In genomic region chr12:71665109-71665476, GRCh38 we compare ENCODE assay signal across 8 cellular contexts. TPM values are rescaled to one million over a fixed set of nuclear protein-coding genes. Genes with fewer than 3 reads are reported as not detected.
DNase-seq lines count a peak whose midpoint lies in the region; ATAC-seq, FAIRE-seq and TF ChIP-seq lines count a peak whose summit lies in the region.

No MANE protein-coding gene starts in this region.

- H3K4me3 ChIP-seq in A549 (peak overlapping the region; percentile 69), HCT116 (replicated peaks in 1 of 2; ENCODE audit: low read depth in 1 of 2, low read length in 2 of 2) (peak overlapping the region; percentile 81 to 97), astrocyte of the spinal cord (ENCODE audit: low read depth, low read length) (peak overlapping the region; percentile 68), mononuclear cell (ENCODE audit: low read length) (peak overlapping the region; percentile 77)

- no peak for TF ChIP-seq EP300 in A549 (IDR thresholded peaks at IDR 0.05)

- TF ChIP-seq CTCF in A549 (IDR thresholded peaks at IDR 0.05) (no peak), HCT116 (IDR thresholded peaks at IDR 0.05 in 2 of 3, conservative IDR thresholded peaks at IDR 0.05 in 1 of 3; ENCODE audit: borderline replicate concordance in 1 of 3, insufficient read depth in 1 of 3, low read depth in 2 of 3, low read length in 2 of 3) (no peak), astrocyte of the spinal cord (IDR thresholded peaks at IDR 0.05; ENCODE audit: low read depth, low read length) (no peak), GM20000 (IDR thresholded peaks at IDR 0.05; ENCODE audit: extremely low read depth, missing control alignments) (no peak)

- peaks cover 0 to 2% of the 10 kb centered on the region in 2 experiments; a peak in 2 of 4 replicates for H3K36me3 ChIP-seq in HCT116 (ENCODE audit: control insufficient read depth in 1 of 2, insufficient read depth in 2 of 2, low read length in 2 of 2)

- H3K4me1 ChIP-seq in A549 (peaks cover 18% of the 10 kb centered on the region; the same call in 2 of the 3 replicates), HCT116 (ENCODE audit: control insufficient read depth in 1 of 2, insufficient read depth in 2 of 2, low read length in 2 of 2) (peaks cover 11 to 18% of the 10 kb centered on the region in 2 experiments), mononuclear cell (ENCODE audit: insufficient read depth, low read length) (peaks cover 26% of the 10 kb centered on the region)

- H3K27ac ChIP-seq in A549 (peak overlapping the region; percentile 84 to 92), HCT116 (ENCODE audit: low read depth, low read length) (peak overlapping the region; percentile 80; the same call in 1 of the 2 replicates)

- H3K4me2 ChIP-seq in A549 = peak overlapping the region; percentile 80
- H3K4me2 ChIP-seq in HCT116 (ENCODE audit: low read length) = peak overlapping the region; percentile 75

- ATAC-seq in A549 (no peak), HCT116 (no peak), HG03571 (IDR thresholded peaks at IDR 0.05; ENCODE audit: unreplicated experiment) (no peak)

- in situ Hi-C loops in astrocyte of the spinal cord (cut with HindIII; ENCODE audit: low sequenced_read_pairs) = no loop called here

- POLR2A ChIA-PET in A549 (lab: Yijun Ruan, JAX) (interaction anchor here (2.8 kb wide), 1 partner anchor 20 kb away, joined by 87 read pairs; the partner anchor contains the start of gene TMEM19), HCT116 (lab: Charles Lee) (no interaction called here)

- intact Hi-C loops in HCT116 (cut with micrococcal nuclease) = no loop called here

- RAD21 ChIA-PET in HCT116 (lab: Charles Lee; ENCODE audit: low non-redundant PET in 1 of 2, low total read pairs in 2 of 2, uncharacterized antibody in 2 of 2, unreplicated experiment in 2 of 2) = no interaction called here

- H3K9me2 ChIP-seq in HCT116 (ENCODE audit: insufficient read depth) = peaks cover 3% of the 10 kb centered on the region; the same call in 1 of the 2 replicates

- FAIRE-seq in A549 (lab: Jason Lieb, UNC) = no peak

- H4K20me1 ChIP-seq in HCT116 (ENCODE audit: insufficient read depth) = peaks cover 11% of the 10 kb centered on the region; the same call in 1 of the 2 replicates

- no peaks in the 10 kb centered on the region for H3K9me3 ChIP-seq in A549
- H3K9me3 ChIP-seq in HCT116 (ENCODE audit: control insufficient read depth in 1 of 2, insufficient read depth in 1 of 2, low read depth in 1 of 2, low read length in 2 of 2) = no peaks in the 10 kb centered on the region
- H3K9me3 ChIP-seq in mononuclear cell (ENCODE audit: low read depth, low read length) = no peaks in the 10 kb centered on the region

- peaks cover 58% of the 10 kb centered on the region for H3K79me2 ChIP-seq in HCT116 (ENCODE audit: insufficient read depth, low read length)

- CTCF ChIA-PET in A549 (lab: Yijun Ruan, JAX) = interaction anchor here (2.9 kb wide), 1 partner anchor 21 kb away, joined by 23 read pairs; the partner anchor contains the start of gene TMEM19
- CTCF ChIA-PET in HCT116 (lab: Charles Lee) = no interaction called here

- H2AFZ ChIP-seq in HCT116 (ENCODE audit: low read depth, low read length, poor library complexity, severe bottlenecking) = no peak overlapping the region

- BruUV-seq in HCT116 (replicated peaks; lab: Mats Ljungman, UMichigan) = no TSS peak

- 9% methylated on average over 4 of the region's 4 CpGs for WGBS in A549 (ENCODE audit: missing lambda C conversion rate)

- no peak for TF ChIP-seq RAD21 in A549 (conservative IDR thresholded peaks at IDR 0.05 in 1 of 2, IDR thresholded peaks at IDR 0.05 in 1 of 2)
- no peak for TF ChIP-seq RAD21 in HCT116 (IDR thresholded peaks at IDR 0.05; ENCODE audit: low read depth)

- TF ChIP-seq POLR2A in A549 (IDR thresholded peaks at IDR 0.05; ENCODE audit: low read length) (no peak), HCT116 (IDR thresholded peaks at IDR 0.05; ENCODE audit: borderline replicate concordance, extremely low read depth, insufficient read depth, insufficient read length) (no peak)

- no peaks in the 10 kb centered on the region for H3K27me3 ChIP-seq in HCT116 (ENCODE audit: insufficient read depth, low read length)
- no peaks in the 10 kb centered on the region for H3K27me3 ChIP-seq in mononuclear cell (ENCODE audit: insufficient read depth, low read length)

- DNase-seq in A549 (ENCODE audit: low read depth in 1 of 2, low spot score in 1 of 2) = no peak
- no peak for DNase-seq in HCT116 (ENCODE audit: low read depth, low spot score)
- DNase-seq in astrocyte of the spinal cord (ENCODE audit: low read depth, low spot score) = no peak
- no peak for DNase-seq in NCI-H524 (lab: John Stamatoyannopoulos, UW)
- DNase-seq in GM20000 (ENCODE audit: low spot score) = no peak
- no peak for DNase-seq in nucleus accumbens (lab: John Stamatoyannopoulos, UW)

- peak overlapping the region; percentile 87 for H3K9ac ChIP-seq in HCT116 (ENCODE audit: low read length)

TF ChIP-seq in A549, 52 proteins besides CTCF, POLR2A, EP300 and RAD21:
- TF ChIP-seq, protein P1, sequence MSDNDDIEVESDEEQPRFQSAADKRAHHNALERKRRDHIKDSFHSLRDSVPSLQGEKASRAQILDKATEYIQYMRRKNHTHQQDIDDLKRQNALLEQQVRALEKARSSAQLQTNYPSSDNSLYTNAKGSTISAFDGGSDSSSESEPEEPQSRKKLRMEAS (IDR thresholded peaks at IDR 0.05) = no peak
- TF ChIP-seq, protein P2, sequence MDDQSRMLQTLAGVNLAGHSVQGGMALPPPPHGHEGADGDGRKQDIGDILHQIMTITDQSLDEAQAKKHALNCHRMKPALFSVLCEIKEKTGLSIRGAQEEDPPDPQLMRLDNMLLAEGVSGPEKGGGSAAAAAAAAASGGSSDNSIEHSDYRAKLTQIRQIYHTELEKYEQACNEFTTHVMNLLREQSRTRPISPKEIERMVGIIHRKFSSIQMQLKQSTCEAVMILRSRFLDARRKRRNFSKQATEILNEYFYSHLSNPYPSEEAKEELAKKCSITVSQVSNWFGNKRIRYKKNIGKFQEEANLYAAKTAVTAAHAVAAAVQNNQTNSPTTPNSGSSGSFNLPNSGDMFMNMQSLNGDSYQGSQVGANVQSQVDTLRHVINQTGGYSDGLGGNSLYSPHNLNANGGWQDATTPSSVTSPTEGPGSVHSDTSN (IDR thresholded peaks at IDR 0.05) = no peak

TF ChIP-seq in HCT116, 20 proteins besides CTCF, POLR2A, EP300 and RAD21 (continues in another document):
- TF ChIP-seq EZH2 (IDR thresholded peaks at IDR 0.05) = no peak
- TF ChIP-seq, protein P3, sequence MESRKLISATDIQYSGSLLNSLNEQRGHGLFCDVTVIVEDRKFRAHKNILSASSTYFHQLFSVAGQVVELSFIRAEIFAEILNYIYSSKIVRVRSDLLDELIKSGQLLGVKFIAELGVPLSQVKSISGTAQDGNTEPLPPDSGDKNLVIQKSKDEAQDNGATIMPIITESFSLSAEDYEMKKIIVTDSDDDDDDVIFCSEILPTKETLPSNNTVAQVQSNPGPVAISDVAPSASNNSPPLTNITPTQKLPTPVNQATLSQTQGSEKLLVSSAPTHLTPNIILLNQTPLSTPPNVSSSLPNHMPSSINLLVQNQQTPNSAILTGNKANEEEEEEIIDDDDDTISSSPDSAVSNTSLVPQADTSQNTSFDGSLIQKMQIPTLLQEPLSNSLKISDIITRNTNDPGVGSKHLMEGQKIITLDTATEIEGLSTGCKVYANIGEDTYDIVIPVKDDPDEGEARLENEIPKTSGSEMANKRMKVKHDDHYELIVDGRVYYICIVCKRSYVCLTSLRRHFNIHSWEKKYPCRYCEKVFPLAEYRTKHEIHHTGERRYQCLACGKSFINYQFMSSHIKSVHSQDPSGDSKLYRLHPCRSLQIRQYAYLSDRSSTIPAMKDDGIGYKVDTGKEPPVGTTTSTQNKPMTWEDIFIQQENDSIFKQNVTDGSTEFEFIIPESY (IDR thresholded peaks at IDR 0.05; ENCODE audit: extremely low read depth, insufficient replicate concordance, low read length) = no peak
- no peak for TF ChIP-seq POLR2AphosphoS5 (IDR thresholded peaks at IDR 0.05; ENCODE audit: low read depth, low read length)
- TF ChIP-seq FOSL1 (IDR thresholded peaks at IDR 0.05; ENCODE audit: low read depth) = no peak
- TF ChIP-seq, protein P4, sequence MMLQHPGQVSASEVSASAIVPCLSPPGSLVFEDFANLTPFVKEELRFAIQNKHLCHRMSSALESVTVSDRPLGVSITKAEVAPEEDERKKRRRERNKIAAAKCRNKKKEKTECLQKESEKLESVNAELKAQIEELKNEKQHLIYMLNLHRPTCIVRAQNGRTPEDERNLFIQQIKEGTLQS (IDR thresholded peaks at IDR 0.05) = no peak
- no peak for TF ChIP-seq CBX3 (IDR thresholded peaks at IDR 0.05; ENCODE audit: low read depth)
- no peak for TF ChIP-seq SP1 (IDR thresholded peaks at IDR 0.05; ENCODE audit: low read depth)
- TF ChIP-seq JUND (IDR thresholded peaks at IDR 0.05) = no peak
- TF ChIP-seq ZNF274 (IDR thresholded peaks at IDR 0.05; ENCODE audit: low read depth, low read length) = no peak
- no peak for TF ChIP-seq SIN3A (IDR thresholded peaks at IDR 0.05; ENCODE audit: low read depth)

RNA-seq across cellular contexts. Expression of gene THAP2, which starts 1.0 kb away (rescaled TPM):
- polyA plus RNA-seq in A549 (2011; rRNA removed) (8.5 and 8.7 TPM in 2 replicates), A549 (2017; fragmentation: RNase III; extraction: RNeasy Plus Mini Kit Qiagen cat#74134 plus additional on column Dnase treatment) (2.8 to 3.6 TPM (median 3.4 TPM) in 3 replicates)
- 1.8 and 2.2 TPM in 2 replicates for polyA plus RNA-seq in A549 (2012; cell fraction: cytosol; rRNA removed)
- polyA plus RNA-seq in A549 (2012; cell fraction: nucleus; rRNA removed) = 0.53 and 0.92 TPM in 2 replicates
- polyA minus RNA-seq in A549 (2011; rRNA and poly(A)+ RNA removed) = 1.8 and 3.1 TPM in 2 replicates
- total RNA-seq in HCT116 (2021; ENCODE audit: unreplicated experiment) (3.7 TPM), mononuclear cell (13.0 TPM)
- polyA plus RNA-seq in HCT116 (2012) = 1.4 and 2.5 TPM in 2 replicates

RNA-seq across cellular contexts. Expression of gene ZFC3H1, which starts 1.4 kb away (rescaled TPM):
- 45.2 and 58.3 TPM in 2 replicates for polyA plus RNA-seq in A549 (2011; rRNA removed)
- 5.9 and 6.9 TPM in 2 replicates for polyA plus RNA-seq in A549 (2012; cell fraction: cytosol; rRNA removed)
- polyA plus RNA-seq in A549 (2012; cell fraction: nucleus; rRNA removed) = 23.2 and 32.8 TPM in 2 replicates
- polyA plus RNA-seq in A549 (2017; fragmentation: RNase III; extraction: RNeasy Plus Mini Kit Qiagen cat#74134 plus additional on column Dnase treatment) = 15.2 to 18.9 TPM (median 17.3 TPM) in 3 replicates
- 15.0 and 16.9 TPM in 2 replicates for polyA minus RNA-seq in A549 (2011; rRNA and poly(A)+ RNA removed)
- 37.1 TPM for total RNA-seq in HCT116 (2021; ENCODE audit: unreplicated experiment)
- 6.5 and 11.6 TPM in 2 replicates for polyA plus RNA-seq in HCT116 (2012)
- 132 TPM for total RNA-seq in mononuclear cell

RNA-seq across cellular contexts. Expression of gene TMEM19, which starts 20.8 kb away (rescaled TPM):
- polyA plus RNA-seq in A549 (2011; rRNA removed) (62.8 and 78.8 TPM in 2 replicates), A549 (2017; fragmentation: RNase III; extraction: RNeasy Plus Mini Kit Qiagen cat#74134 plus additional on column Dnase treatment) (40.5 to 47.6 TPM (median 43.2 TPM) in 3 replicates)
- polyA plus RNA-seq in A549 (2012; cell fraction: cytosol; rRNA removed) = 22.8 and 27.5 TPM in 2 replicates
- polyA plus RNA-seq in A549 (2012; cell fraction: nucleus; rRNA removed) = 8.7 and 14.5 TPM in 2 replicates
- polyA minus RNA-seq in A549 (2011; rRNA and poly(A)+ RNA removed) = 38.0 and 47.6 TPM in 2 replicates
- total RNA-seq in HCT116 (2021; ENCODE audit: unreplicated experiment) (18.9 TPM), mononuclear cell (15.4 TPM)
- 11.0 and 12.4 TPM in 2 replicates for polyA plus RNA-seq in HCT116 (2012)
